1 cellular context compared by ENCODE assay signal in the genomic region with DNA sequence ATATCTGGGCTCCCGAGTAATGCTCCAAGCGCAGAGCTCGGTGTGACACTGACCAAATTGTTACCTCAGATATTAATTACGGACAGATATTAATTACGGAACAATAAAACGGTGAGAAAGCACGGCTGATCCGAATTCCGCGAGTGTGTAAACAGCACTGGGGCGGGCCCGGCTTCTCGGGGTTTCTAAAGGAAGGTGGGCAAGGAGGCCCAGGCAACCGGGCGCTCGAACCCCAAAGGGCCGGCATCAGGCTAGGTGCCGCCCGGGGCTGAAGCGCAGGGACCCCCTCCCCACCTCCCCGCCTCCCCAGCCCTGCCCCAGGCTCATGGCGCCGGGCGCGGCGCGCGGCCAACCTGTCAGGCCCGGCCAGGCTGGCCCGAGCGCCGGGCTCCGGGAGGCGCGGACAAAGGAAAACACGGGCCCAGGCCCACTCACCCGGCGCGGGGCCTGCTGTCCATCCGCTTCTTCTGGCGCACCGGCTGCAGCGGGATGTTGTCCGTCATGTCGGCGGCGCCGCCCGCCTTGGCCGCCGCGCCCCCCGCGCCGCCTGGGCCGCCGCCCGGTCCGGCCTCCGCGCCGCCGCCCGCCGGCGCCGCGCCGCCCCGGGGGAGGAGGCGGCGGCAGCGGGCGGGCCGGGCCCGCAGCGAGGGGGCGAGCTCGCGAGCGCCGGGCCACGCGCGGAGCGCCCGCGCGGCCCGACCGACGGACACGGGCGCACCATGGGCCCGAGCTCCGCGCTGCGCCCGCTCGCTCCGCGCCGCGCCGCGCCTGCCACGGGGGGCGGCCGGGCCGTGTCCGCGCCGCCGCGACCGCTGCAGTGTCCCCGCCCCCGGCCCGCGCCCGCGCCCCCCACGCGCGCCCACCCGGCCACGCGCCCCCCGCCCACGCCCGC.
TF ChIP-seq lines count a peak whose summit lies in the region.

A gene with protein sequence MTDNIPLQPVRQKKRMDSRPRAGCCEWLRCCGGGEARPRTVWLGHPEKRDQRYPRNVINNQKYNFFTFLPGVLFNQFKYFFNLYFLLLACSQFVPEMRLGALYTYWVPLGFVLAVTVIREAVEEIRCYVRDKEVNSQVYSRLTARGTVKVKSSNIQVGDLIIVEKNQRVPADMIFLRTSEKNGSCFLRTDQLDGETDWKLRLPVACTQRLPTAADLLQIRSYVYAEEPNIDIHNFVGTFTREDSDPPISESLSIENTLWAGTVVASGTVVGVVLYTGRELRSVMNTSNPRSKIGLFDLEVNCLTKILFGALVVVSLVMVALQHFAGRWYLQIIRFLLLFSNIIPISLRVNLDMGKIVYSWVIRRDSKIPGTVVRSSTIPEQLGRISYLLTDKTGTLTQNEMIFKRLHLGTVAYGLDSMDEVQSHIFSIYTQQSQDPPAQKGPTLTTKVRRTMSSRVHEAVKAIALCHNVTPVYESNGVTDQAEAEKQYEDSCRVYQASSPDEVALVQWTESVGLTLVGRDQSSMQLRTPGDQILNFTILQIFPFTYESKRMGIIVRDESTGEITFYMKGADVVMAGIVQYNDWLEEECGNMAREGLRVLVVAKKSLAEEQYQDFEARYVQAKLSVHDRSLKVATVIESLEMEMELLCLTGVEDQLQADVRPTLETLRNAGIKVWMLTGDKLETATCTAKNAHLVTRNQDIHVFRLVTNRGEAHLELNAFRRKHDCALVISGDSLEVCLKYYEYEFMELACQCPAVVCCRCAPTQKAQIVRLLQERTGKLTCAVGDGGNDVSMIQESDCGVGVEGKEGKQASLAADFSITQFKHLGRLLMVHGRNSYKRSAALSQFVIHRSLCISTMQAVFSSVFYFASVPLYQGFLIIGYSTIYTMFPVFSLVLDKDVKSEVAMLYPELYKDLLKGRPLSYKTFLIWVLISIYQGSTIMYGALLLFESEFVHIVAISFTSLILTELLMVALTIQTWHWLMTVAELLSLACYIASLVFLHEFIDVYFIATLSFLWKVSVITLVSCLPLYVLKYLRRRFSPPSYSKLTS (minus strand): TSS at position 524 of the 892 bp plus-strand sequence. CDS start 21 bp downstream, at position 503.

TF ChIP-seq in HepG2, 621 proteins besides CTCF, POLR2A, EP300 and RAD21 (continued from another document and continues in another):
- TF ChIP-seq, protein P1, sequence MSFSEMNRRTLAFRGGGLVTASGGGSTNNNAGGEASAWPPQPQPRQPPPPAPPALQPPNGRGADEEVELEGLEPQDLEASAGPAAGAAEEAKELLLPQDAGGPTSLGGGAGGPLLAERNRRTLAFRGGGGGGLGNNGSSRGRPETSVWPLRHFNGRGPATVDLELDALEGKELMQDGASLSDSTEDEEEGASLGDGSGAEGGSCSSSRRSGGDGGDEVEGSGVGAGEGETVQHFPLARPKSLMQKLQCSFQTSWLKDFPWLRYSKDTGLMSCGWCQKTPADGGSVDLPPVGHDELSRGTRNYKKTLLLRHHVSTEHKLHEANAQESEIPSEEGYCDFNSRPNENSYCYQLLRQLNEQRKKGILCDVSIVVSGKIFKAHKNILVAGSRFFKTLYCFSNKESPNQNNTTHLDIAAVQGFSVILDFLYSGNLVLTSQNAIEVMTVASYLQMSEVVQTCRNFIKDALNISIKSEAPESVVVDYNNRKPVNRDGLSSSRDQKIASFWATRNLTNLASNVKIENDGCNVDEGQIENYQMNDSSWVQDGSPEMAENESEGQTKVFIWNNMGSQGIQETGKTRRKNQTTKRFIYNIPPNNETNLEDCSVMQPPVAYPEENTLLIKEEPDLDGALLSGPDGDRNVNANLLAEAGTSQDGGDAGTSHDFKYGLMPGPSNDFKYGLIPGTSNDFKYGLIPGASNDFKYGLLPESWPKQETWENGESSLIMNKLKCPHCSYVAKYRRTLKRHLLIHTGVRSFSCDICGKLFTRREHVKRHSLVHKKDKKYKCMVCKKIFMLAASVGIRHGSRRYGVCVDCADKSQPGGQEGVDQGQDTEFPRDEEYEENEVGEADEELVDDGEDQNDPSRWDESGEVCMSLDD (CRISPR knock-in tag; IDR thresholded peaks at IDR 0.05; ENCODE audit: borderline replicate concordance), result no peak; the same call in 1 of the 2 replicates
- TF ChIP-seq, protein P2, sequence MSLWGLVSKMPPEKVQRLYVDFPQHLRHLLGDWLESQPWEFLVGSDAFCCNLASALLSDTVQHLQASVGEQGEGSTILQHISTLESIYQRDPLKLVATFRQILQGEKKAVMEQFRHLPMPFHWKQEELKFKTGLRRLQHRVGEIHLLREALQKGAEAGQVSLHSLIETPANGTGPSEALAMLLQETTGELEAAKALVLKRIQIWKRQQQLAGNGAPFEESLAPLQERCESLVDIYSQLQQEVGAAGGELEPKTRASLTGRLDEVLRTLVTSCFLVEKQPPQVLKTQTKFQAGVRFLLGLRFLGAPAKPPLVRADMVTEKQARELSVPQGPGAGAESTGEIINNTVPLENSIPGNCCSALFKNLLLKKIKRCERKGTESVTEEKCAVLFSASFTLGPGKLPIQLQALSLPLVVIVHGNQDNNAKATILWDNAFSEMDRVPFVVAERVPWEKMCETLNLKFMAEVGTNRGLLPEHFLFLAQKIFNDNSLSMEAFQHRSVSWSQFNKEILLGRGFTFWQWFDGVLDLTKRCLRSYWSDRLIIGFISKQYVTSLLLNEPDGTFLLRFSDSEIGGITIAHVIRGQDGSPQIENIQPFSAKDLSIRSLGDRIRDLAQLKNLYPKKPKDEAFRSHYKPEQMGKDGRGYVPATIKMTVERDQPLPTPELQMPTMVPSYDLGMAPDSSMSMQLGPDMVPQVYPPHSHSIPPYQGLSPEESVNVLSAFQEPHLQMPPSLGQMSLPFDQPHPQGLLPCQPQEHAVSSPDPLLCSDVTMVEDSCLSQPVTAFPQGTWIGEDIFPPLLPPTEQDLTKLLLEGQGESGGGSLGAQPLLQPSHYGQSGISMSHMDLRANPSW (CRISPR knock-in tag; IDR thresholded peaks at IDR 0.05; ENCODE audit: borderline replicate concordance), result no peak
- no peak for TF ChIP-seq NR2C2 (CRISPR knock-in tag; IDR thresholded peaks at IDR 0.05; ENCODE audit: borderline replicate concordance)
- TF ChIP-seq ARNT2 (CRISPR knock-in tag; IDR thresholded peaks at IDR 0.05; ENCODE audit: low read depth), result no peak
- 0 out of 2 replicates have a peak, but pooled peaks have one; percentile 32 for TF ChIP-seq ZNF556 (CRISPR knock-in tag; IDR thresholded peaks at IDR 0.05; ENCODE audit: borderline replicate concordance)
- no peak for TF ChIP-seq NR3C1 (CRISPR knock-in tag; IDR thresholded peaks at IDR 0.05)
- 0 out of 2 replicates have a peak, but pooled peaks have one; percentile 57 for TF ChIP-seq ZNF850 (CRISPR knock-in tag; conservative IDR thresholded peaks at IDR 0.05)
- no peak for TF ChIP-seq FOSL1 (CRISPR knock-in tag; IDR thresholded peaks at IDR 0.05; ENCODE audit: borderline replicate concordance)
- 0 out of 2 replicates have a peak, but pooled peaks have one; percentile 39 for TF ChIP-seq ZNF136 (CRISPR knock-in tag; IDR thresholded peaks at IDR 0.05; ENCODE audit: low read depth)
- TF ChIP-seq ZNF180 (CRISPR knock-in tag; IDR thresholded peaks at IDR 0.05; ENCODE audit: borderline replicate concordance, low read depth), result 0 out of 2 replicates have a peak, but pooled peaks have one; percentile 12
- TF ChIP-seq SCMH1 (CRISPR knock-in tag; IDR thresholded peaks at IDR 0.05; ENCODE audit: borderline replicate concordance), result no peak
- TF ChIP-seq ZFP62 (CRISPR knock-in tag; IDR thresholded peaks at IDR 0.05), result no peak
- no peak for TF ChIP-seq ELF1 (CRISPR knock-in tag; IDR thresholded peaks at IDR 0.05)
- no peak for TF ChIP-seq KAT7 (CRISPR knock-in tag; IDR thresholded peaks at IDR 0.05; ENCODE audit: borderline replicate concordance)
- TF ChIP-seq RAD51 (IDR thresholded peaks at IDR 0.05; ENCODE audit: borderline replicate concordance), result no peak
- TF ChIP-seq ZNF766 (CRISPR knock-in tag; IDR thresholded peaks at IDR 0.05; ENCODE audit: borderline replicate concordance), result no peak
- TF ChIP-seq SAFB2 (CRISPR knock-in tag; IDR thresholded peaks at IDR 0.05; ENCODE audit: borderline replicate concordance, low read depth), result no peak
- peak; percentile 75 for TF ChIP-seq ZNF777 (CRISPR knock-in tag; IDR thresholded peaks at IDR 0.05)
- no peak for TF ChIP-seq SAP130 (CRISPR knock-in tag; IDR thresholded peaks at IDR 0.05; ENCODE audit: low read depth)
- no peak for TF ChIP-seq WIZ (CRISPR knock-in tag; IDR thresholded peaks at IDR 0.05)
- TF ChIP-seq KLF6 (CRISPR knock-in tag; IDR thresholded peaks at IDR 0.05), result no peak
- no peak for TF ChIP-seq SNAPC2 (CRISPR knock-in tag; IDR thresholded peaks at IDR 0.05)
- 0 out of 2 replicates have a peak, but pooled peaks have one; percentile 25 for TF ChIP-seq RXRA (CRISPR knock-in tag; IDR thresholded peaks at IDR 0.05)
- TF ChIP-seq ZMAT3 (CRISPR knock-in tag; conservative IDR thresholded peaks at IDR 0.05), result 0 out of 2 replicates have a peak, but pooled peaks have one; percentile 10
- no peak for TF ChIP-seq ZNF768 (CRISPR knock-in tag; IDR thresholded peaks at IDR 0.05)
- TF ChIP-seq ZBTB38 (CRISPR knock-in tag; IDR thresholded peaks at IDR 0.05), result no peak
- no peak for TF ChIP-seq GPN1 (CRISPR knock-in tag; IDR thresholded peaks at IDR 0.05; ENCODE audit: borderline replicate concordance)
- TF ChIP-seq, protein P3, sequence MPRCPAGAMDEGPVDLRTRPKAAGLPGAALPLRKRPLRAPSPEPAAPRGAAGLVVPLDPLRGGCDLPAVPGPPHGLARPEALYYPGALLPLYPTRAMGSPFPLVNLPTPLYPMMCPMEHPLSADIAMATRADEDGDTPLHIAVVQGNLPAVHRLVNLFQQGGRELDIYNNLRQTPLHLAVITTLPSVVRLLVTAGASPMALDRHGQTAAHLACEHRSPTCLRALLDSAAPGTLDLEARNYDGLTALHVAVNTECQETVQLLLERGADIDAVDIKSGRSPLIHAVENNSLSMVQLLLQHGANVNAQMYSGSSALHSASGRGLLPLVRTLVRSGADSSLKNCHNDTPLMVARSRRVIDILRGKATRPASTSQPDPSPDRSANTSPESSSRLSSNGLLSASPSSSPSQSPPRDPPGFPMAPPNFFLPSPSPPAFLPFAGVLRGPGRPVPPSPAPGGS (CRISPR knock-in tag; IDR thresholded peaks at IDR 0.05), result no peak; the same call in 1 of the 2 replicates
- no peak for TF ChIP-seq AKAP8 (CRISPR knock-in tag; IDR thresholded peaks at IDR 0.05)
- TF ChIP-seq, protein P4, sequence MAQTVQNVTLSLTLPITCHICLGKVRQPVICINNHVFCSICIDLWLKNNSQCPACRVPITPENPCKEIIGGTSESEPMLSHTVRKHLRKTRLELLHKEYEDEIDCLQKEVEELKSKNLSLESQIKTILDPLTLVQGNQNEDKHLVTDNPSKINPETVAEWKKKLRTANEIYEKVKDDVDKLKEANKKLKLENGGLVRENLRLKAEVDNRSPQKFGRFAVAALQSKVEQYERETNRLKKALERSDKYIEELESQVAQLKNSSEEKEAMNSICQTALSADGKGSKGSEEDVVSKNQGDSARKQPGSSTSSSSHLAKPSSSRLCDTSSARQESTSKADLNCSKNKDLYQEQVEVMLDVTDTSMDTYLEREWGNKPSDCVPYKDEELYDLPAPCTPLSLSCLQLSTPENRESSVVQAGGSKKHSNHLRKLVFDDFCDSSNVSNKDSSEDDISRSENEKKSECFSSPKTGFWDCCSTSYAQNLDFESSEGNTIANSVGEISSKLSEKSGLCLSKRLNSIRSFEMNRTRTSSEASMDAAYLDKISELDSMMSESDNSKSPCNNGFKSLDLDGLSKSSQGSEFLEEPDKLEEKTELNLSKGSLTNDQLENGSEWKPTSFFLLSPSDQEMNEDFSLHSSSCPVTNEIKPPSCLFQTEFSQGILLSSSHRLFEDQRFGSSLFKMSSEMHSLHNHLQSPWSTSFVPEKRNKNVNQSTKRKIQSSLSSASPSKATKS (CRISPR knock-in tag; IDR thresholded peaks at IDR 0.05), result no peak
- TF ChIP-seq, protein P5, sequence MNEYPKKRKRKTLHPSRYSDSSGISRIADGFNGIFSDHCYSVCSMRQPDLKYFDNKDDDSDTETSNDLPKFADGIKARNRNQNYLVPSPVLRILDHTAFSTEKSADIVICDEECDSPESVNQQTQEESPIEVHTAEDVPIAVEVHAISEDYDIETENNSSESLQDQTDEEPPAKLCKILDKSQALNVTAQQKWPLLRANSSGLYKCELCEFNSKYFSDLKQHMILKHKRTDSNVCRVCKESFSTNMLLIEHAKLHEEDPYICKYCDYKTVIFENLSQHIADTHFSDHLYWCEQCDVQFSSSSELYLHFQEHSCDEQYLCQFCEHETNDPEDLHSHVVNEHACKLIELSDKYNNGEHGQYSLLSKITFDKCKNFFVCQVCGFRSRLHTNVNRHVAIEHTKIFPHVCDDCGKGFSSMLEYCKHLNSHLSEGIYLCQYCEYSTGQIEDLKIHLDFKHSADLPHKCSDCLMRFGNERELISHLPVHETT (CRISPR knock-in tag; conservative IDR thresholded peaks at IDR 0.05), result 0 out of 2 replicates have a peak, but pooled peaks have one; percentile 44
- TF ChIP-seq SIX1 (CRISPR knock-in tag; IDR thresholded peaks at IDR 0.05; ENCODE audit: borderline replicate concordance), result no peak
- TF ChIP-seq TBX2 (CRISPR knock-in tag; IDR thresholded peaks at IDR 0.05; ENCODE audit: borderline replicate concordance), result peak; percentile 33; the same call in 1 of the 2 replicates
- TF ChIP-seq ZFP1 (CRISPR knock-in tag; IDR thresholded peaks at IDR 0.05), result no peak
- TF ChIP-seq SRSF1 (optimal IDR thresholded peaks at IDR 0.05; ENCODE audit: low read depth, low read length), result no peak
- TF ChIP-seq ZBTB1 (CRISPR knock-in tag; IDR thresholded peaks at IDR 0.05; ENCODE audit: borderline replicate concordance), result no peak
- TF ChIP-seq ETV5 (CRISPR knock-in tag; IDR thresholded peaks at IDR 0.05; ENCODE audit: borderline replicate concordance), result no peak
- TF ChIP-seq, protein P6, sequence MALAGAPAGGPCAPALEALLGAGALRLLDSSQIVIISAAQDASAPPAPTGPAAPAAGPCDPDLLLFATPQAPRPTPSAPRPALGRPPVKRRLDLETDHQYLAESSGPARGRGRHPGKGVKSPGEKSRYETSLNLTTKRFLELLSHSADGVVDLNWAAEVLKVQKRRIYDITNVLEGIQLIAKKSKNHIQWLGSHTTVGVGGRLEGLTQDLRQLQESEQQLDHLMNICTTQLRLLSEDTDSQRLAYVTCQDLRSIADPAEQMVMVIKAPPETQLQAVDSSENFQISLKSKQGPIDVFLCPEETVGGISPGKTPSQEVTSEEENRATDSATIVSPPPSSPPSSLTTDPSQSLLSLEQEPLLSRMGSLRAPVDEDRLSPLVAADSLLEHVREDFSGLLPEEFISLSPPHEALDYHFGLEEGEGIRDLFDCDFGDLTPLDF (CRISPR knock-in tag; IDR thresholded peaks at IDR 0.05), result no peak
- TF ChIP-seq ZFY (CRISPR knock-in tag; IDR thresholded peaks at IDR 0.05), result peak; percentile 83
- no peak for TF ChIP-seq IRX3 (CRISPR knock-in tag; IDR thresholded peaks at IDR 0.05; ENCODE audit: borderline replicate concordance, low read depth)
- TF ChIP-seq FOXC1 (CRISPR knock-in tag; IDR thresholded peaks at IDR 0.05; ENCODE audit: borderline replicate concordance), result no peak
- TF ChIP-seq, protein P7, sequence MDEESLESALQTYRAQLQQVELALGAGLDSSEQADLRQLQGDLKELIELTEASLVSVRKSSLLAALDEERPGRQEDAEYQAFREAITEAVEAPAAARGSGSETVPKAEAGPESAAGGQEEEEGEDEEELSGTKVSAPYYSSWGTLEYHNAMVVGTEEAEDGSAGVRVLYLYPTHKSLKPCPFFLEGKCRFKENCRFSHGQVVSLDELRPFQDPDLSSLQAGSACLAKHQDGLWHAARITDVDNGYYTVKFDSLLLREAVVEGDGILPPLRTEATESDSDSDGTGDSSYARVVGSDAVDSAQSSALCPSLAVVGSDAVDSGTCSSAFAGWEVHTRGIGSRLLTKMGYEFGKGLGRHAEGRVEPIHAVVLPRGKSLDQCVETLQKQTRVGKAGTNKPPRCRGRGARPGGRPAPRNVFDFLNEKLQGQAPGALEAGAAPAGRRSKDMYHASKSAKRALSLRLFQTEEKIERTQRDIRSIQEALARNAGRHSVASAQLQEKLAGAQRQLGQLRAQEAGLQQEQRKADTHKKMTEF (CRISPR knock-in tag; IDR thresholded peaks at IDR 0.05), result no peak
